Comparison of ENCODE assay signal across 1 cellular context in genomic region chr6:43047998-43048397, GRCh38.
TF ChIP-seq lines count a peak whose summit lies in the region.

No MANE protein-coding gene starts in this region.

TF ChIP-seq in HepG2, 621 proteins besides CTCF, POLR2A, EP300 and RAD21:
- no peak for TF ChIP-seq PHF20 (CRISPR knock-in tag; IDR thresholded peaks at IDR 0.05)
- TF ChIP-seq AGO2 (optimal IDR thresholded peaks at IDR 0.05; ENCODE audit: low read depth, low read length): peak; percentile 79
- 0 out of 2 replicates have a peak, but pooled peaks have one; percentile 36 for TF ChIP-seq RBFOX2 (IDR thresholded peaks at IDR 0.05; ENCODE audit: low read depth, low read length)
